1 cellular context compared by ENCODE assay signal in the genomic region with DNA sequence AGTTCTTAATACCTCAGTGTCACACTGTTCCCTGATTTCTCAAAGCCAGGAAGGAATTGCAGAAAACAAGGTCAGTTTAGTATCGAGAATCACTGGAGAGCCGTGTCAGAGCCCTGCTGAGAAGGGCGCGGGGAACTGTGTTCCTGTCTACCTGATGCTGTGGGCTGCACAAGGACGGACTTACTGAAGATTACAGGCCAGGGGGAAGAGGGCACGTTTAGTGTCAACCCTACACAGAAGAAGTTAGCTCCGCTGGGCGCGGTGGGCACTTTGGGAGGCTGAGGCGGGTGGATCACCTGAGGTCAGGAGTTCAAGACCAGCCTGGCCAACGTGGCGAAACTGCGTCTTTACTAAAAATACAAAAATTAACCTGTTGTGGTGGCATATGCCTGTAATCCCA.
TF ChIP-seq lines count a peak whose summit lies in the region.

No MANE protein-coding gene starts in this region.

TF ChIP-seq in GM23338, 12 proteins besides CTCF, POLR2A, EP300 and RAD21 (continued from another document):
- TF ChIP-seq EZH2 (IDR thresholded peaks at IDR 0.05; ENCODE audit: low read depth, unreplicated experiment) = no peak
